1 cellular context compared by ENCODE assay signal in genomic region chr19:41909706-41910105, GRCh38.
TF ChIP-seq lines count a peak whose summit lies in the region.

No MANE protein-coding gene starts in this region.

TF ChIP-seq in IMR-90, 13 proteins besides CTCF, POLR2A, EP300 and RAD21:
- no peak for TF ChIP-seq FOS (IDR thresholded peaks at IDR 0.05; ENCODE audit: low read depth, low read length)
- TF ChIP-seq MXI1 (IDR thresholded peaks at IDR 0.05; ENCODE audit: borderline replicate concordance, low read depth, low read length) = no peak
